1 cellular context compared by ENCODE assay signal in the genomic region with DNA sequence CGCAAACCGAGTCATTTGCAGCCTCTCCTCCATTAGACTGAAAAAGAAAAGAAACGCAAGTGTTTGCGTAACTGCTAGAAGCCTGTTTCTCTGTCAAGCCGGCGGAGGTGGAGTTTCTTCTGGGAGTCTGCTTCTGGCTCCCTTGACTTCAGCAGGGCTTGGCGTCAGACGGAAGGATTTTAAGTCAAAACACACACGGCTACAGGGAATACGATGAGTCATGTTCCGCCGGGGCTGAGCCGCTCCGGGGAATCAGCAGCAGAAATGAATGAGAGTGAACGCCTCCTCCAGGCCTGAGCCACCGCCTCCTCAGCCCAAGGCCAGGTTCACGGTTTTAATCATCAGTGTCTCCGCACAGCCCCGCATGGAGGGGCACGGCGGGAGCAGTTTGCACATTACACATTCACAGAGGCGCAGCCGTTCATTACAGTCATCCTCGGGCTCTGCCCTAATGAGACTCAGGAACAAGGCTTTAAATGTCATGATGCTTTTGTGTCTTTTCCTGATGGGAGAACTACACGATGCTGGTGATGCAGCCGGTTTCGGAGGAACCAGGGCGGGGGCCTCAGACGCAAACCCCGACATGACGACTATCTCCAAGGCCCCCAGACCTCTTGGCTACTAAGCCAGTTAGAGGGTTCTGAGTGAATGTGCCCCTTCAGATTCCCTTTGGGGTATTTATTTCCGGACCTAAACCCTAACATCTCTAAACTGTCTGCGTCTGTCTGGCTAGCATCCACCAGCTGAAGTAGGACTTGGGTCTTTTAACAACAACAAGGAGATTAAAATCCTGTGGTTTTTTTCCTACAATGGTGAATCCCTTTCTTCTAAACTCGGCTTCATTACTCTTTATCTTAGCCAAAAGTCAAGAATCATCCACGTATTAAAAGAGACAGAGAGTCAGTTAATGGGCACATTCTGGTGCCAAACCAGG.
TF ChIP-seq lines count a peak whose summit lies in the region.

No MANE protein-coding gene starts in this region.

TF ChIP-seq in endothelial cell of umbilical vein, 7 proteins besides CTCF, POLR2A, EP300 and RAD21 (continued from another document):
- no peak for TF ChIP-seq MAX (IDR thresholded peaks at IDR 0.05; ENCODE audit: insufficient read depth, insufficient read length)
